Comparison of ENCODE assay signal across 1 cellular context in genomic region chr6:129709909-129710721, GRCh38.
A peak's percentile ranks its signal among the peaks of the same experiment; 100 is the strongest.
TF ChIP-seq lines count a peak whose summit lies in the region.

Gene ARHGAP18 (minus strand): TSS chr6:129710177. CDS start chr6:129710136, 41 bp downstream.

TF ChIP-seq in H1, 55 proteins besides CTCF, POLR2A, EP300 and RAD21 (continued from another document):
- TF ChIP-seq CHD7 (IDR thresholded peaks at IDR 0.05; ENCODE audit: insufficient replicate concordance, low read length) (no peak), TBP (IDR thresholded peaks at IDR 0.05; ENCODE audit: low read depth, low read length) (peak; percentile 86)
